ENCODE assay signal across 1 cellular context in genomic region chr9:70220216-70220615, GRCh38.
TF ChIP-seq lines count a peak whose summit lies in the region.

No MANE protein-coding gene starts in this region.

TF ChIP-seq in SK-N-SH, 30 proteins besides CTCF, POLR2A, EP300 and RAD21 (continued from another document):
- TF ChIP-seq, protein P1, sequence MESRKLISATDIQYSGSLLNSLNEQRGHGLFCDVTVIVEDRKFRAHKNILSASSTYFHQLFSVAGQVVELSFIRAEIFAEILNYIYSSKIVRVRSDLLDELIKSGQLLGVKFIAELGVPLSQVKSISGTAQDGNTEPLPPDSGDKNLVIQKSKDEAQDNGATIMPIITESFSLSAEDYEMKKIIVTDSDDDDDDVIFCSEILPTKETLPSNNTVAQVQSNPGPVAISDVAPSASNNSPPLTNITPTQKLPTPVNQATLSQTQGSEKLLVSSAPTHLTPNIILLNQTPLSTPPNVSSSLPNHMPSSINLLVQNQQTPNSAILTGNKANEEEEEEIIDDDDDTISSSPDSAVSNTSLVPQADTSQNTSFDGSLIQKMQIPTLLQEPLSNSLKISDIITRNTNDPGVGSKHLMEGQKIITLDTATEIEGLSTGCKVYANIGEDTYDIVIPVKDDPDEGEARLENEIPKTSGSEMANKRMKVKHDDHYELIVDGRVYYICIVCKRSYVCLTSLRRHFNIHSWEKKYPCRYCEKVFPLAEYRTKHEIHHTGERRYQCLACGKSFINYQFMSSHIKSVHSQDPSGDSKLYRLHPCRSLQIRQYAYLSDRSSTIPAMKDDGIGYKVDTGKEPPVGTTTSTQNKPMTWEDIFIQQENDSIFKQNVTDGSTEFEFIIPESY (IDR thresholded peaks at IDR 0.05; ENCODE audit: borderline replicate concordance, low read depth) = no peak
- TF ChIP-seq GABPA (IDR thresholded peaks at IDR 0.05; ENCODE audit: low read depth) (no peak), POLR2AphosphoS5 (IDR thresholded peaks at IDR 0.05; ENCODE audit: low read depth, low read length) (no peak), SIN3A (IDR thresholded peaks at IDR 0.05; ENCODE audit: borderline replicate concordance, low read depth, low read length) (no peak), FOSL2 (IDR thresholded peaks at IDR 0.05; ENCODE audit: borderline replicate concordance, low read depth) (peak; percentile 30; the same call in 1 of the 2 replicates), MAX (IDR thresholded peaks at IDR 0.05; ENCODE audit: low read depth) (peak; percentile 43; the same call in 1 of the 2 replicates), NFIC (IDR thresholded peaks at IDR 0.05; ENCODE audit: borderline replicate concordance) (peak; percentile 66), JUND (IDR thresholded peaks at IDR 0.05) (no peak; the same call in 1 of the 2 replicates), RCOR1 (IDR thresholded peaks at IDR 0.05; ENCODE audit: low read length) (no peak), RXRA (IDR thresholded peaks at IDR 0.05; ENCODE audit: borderline replicate concordance, low read depth) (0 out of 2 replicates have a peak, but pooled peaks have one; percentile 18), PBX3 (IDR thresholded peaks at IDR 0.05) (peak; percentile 37; the same call in 1 of the 2 replicates)
- TF ChIP-seq, protein P2, sequence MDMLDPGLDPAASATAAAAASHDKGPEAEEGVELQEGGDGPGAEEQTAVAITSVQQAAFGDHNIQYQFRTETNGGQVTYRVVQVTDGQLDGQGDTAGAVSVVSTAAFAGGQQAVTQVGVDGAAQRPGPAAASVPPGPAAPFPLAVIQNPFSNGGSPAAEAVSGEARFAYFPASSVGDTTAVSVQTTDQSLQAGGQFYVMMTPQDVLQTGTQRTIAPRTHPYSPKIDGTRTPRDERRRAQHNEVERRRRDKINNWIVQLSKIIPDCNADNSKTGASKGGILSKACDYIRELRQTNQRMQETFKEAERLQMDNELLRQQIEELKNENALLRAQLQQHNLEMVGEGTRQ (IDR thresholded peaks at IDR 0.05; ENCODE audit: borderline replicate concordance, low read depth, low read length) = no peak
